ENCODE assay signal across 8 cellular contexts in the genomic region with DNA sequence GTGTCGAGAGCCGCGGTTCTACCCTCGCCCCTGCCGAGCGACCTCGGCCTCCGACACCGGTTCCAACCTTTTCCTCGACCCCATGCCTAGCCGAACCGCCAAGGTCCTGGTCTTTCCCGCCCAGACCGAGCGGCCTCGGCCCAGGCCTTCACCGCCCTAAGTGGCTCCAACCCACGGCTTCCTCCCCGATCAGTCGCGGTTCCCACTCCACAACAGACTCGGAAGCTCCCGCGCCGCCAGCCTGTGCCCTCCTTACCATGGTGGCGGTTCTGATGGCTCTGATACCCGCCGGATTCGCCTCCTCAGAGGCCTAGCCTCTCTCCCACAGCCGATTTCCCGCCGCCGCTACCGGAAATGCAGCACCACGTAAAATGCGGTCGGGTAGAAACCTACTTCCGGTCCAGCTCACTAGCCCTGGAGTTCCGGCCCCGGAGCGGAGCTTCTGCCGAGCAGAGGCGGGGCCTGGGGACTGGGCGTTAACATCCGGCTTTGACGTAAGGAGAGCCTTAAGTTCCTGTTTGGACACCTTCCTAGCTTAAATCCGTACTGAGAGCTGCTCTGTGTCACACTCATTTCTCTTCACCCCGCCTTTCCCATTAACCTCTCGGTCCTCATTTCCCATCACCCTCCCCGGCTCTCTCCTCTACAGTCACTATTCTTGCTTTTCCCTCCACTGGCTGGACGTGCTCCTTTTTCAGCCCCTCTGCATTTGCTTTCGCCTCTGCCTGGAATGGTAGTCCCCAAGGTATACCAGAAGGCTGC. TPM values are rescaled to one million over a fixed set of nuclear protein-coding genes. Genes with fewer than 3 reads are reported as not detected.
DNase-seq lines count a peak whose midpoint lies in the region; ATAC-seq lines count a peak whose summit lies in the region.

SNRPB (minus strand) TSS at position 358 of the 762 bp plus-strand sequence; CDS start at position 259, 99 bp downstream.

- H3K9me3 ChIP-seq in BLaER1 = no peaks in the 10 kb centered on the region

- peak within 1 kb of the TSS; percentile 95 for H3K4me3 Mint-ChIP-seq in activated CD4-positive, alpha-beta T cell treated with anti-CD3 and anti-CD28 coated beads, Interleukin-2, amount 10 ng/mL, durations not matched to agents 7 days and 5 days

- H3K4me3 ChIP-seq in BLaER1 = peak within 1 kb of the TSS; percentile 93

- peaks cover 51% of the 10 kb centered on the region for H3K4me1 Mint-ChIP-seq in activated CD4-positive, alpha-beta T cell treated with anti-CD3 and anti-CD28 coated beads, Interleukin-2, amount 10 ng/mL, durations not matched to agents 7 days and 5 days

- peaks cover 41% of the 10 kb centered on the region for H3K36me3 ChIP-seq in BLaER1

- DNase-seq in NCI-H69 (lab: John Stamatoyannopoulos, UW) = peak; percentile 99
- DNase-seq in activated CD4-positive, alpha-beta T cell treated with anti-CD3 and anti-CD28 coated beads, Interleukin-2, amount 10 ng/mL, durations not matched to agents 7 days and 5 days = peak; percentile 98
- peak; percentile 99 for DNase-seq in dedifferentiated amniotic fluid mesenchymal stem cell (ENCODE audit: extremely low spot score)
- DNase-seq in left kidney (ENCODE audit: low read depth, low spot score) = peak; percentile 99
- peak; percentile 96 for DNase-seq in stimulated activated CD4-positive, alpha-beta T cell treated with anti-CD3 and anti-CD28 coated beads, Interleukin-2, amount 100 ng/mL, for 24 hours

- CTCF ChIA-PET in activated CD4-positive, alpha-beta T cell treated with anti-CD3 and anti-CD28 coated beads, Interleukin-2, amount 10 ng/mL, durations not matched to agents 7 days and 5 days (lab: Charles Lee) = interaction anchor here (0.9 to 1.7 kb wide), 8 partner anchors 8 to 1255 kb away, joined by 3 to 6 read pairs (median 4); no protein-coding TSS in a partner anchor

- peak within 1 kb of the TSS; percentile 100 for H3K9ac ChIP-seq in BLaER1

- H4K20me1 ChIP-seq in BLaER1 = peaks cover 48% of the 10 kb centered on the region

- H3K27ac ChIP-seq in BLaER1 = peak within 1 kb of the TSS; percentile 100

- ATAC-seq in GM19328 (IDR thresholded peaks at IDR 0.05; ENCODE audit: unreplicated experiment) (peak; percentile 97), HG03520 (IDR thresholded peaks at IDR 0.05; ENCODE audit: unreplicated experiment) (peak; percentile 95)

- H3K9me3 Mint-ChIP-seq in activated CD4-positive, alpha-beta T cell treated with anti-CD3 and anti-CD28 coated beads, Interleukin-2, amount 10 ng/mL, durations not matched to agents 7 days and 5 days = no peaks in the 10 kb centered on the region

- peak within 1 kb of the TSS; percentile 99 for H3K27ac Mint-ChIP-seq in activated CD4-positive, alpha-beta T cell treated with anti-CD3 and anti-CD28 coated beads, Interleukin-2, amount 10 ng/mL, durations not matched to agents 7 days and 5 days

- H3K27me3 Mint-ChIP-seq in activated CD4-positive, alpha-beta T cell treated with anti-CD3 and anti-CD28 coated beads, Interleukin-2, amount 10 ng/mL, durations not matched to agents 7 days and 5 days = no peaks in the 10 kb centered on the region

- peaks cover 44% of the 10 kb centered on the region for H3K36me3 Mint-ChIP-seq in activated CD4-positive, alpha-beta T cell treated with anti-CD3 and anti-CD28 coated beads, Interleukin-2, amount 10 ng/mL, durations not matched to agents 7 days and 5 days (ENCODE audit: low read depth)

- no peaks in the 10 kb centered on the region for H3K27me3 ChIP-seq in BLaER1

- H3K4me1 ChIP-seq in BLaER1 = peaks cover 36% of the 10 kb centered on the region

- POLR2A ChIA-PET in activated CD4-positive, alpha-beta T cell treated with anti-CD3 and anti-CD28 coated beads, Interleukin-2, amount 10 ng/mL, durations not matched to agents 7 days and 5 days (lab: Charles Lee) = interaction anchor here (0.5 to 1.7 kb wide), 6 partner anchors 9 to 1170 kb away, joined by 3 to 5 read pairs (median 4); partner anchors contain the start of gene NOP56

- peak within 1 kb of the TSS; percentile 89 for H3K4me2 ChIP-seq in BLaER1

RNA-seq across cellular contexts. Expression of gene SNRPB, which starts in this region (rescaled TPM):
- 100 to 1,000 TPM; 247 to 291 TPM for total RNA-seq in activated CD4-positive, alpha-beta T cell treated with anti-CD3 and anti-CD28 coated beads, Interleukin-2, amount 10 ng/mL, durations not matched to agents 7 days and 5 days

Comparison
In these comparisons a context has a peak if more than half of its experiments do, and no peak if none do; other contexts are left out.
1. Peak in every context shown above with its lines: DNase-seq, ATAC-seq, H3K4me3 ChIP-seq and H3K27ac ChIP-seq.